ENCODE assay signal across 8 cellular contexts in genomic region chr6:95578106-95578410, GRCh38. TPM values are rescaled to one million over a fixed set of nuclear protein-coding genes. Genes with fewer than 3 reads are reported as not detected.
DNase-seq lines count a peak whose midpoint lies in the region; ATAC-seq, FAIRE-seq and TF ChIP-seq lines count a peak whose summit lies in the region.

No MANE protein-coding gene starts in this region.

- peak overlapping the region; percentile 84 for H3K4me3 ChIP-seq in OCI-LY7 (ENCODE audit: low read depth, low read length, poor library complexity, severe bottlenecking)

- H3K27ac ChIP-seq in OCI-LY7 (ENCODE audit: low read depth, low read length, poor library complexity, severe bottlenecking), result peak overlapping the region; percentile 93

- H3K4me2 ChIP-seq in OCI-LY7 (ENCODE audit: low read length), result peak overlapping the region; percentile 91

- H2AFZ ChIP-seq in OCI-LY7 (ENCODE audit: low read length), result peak overlapping the region; percentile 84; the same call in 1 of the 2 replicates

- intact Hi-C loops in OCI-LY7 (cut with micrococcal nuclease; ENCODE audit: unreplicated experiment), result loop anchor here (5.0 to 10.0 kb wide), 2 partner anchors 944 to 1037 kb away; partner anchors contain the start of gene UFL1

- POLR2A ChIA-PET in OCI-LY7 (lab: Charles Lee), result interaction anchor here (1.2 to 1.8 kb wide), 2 partner anchors 9 to 14 kb away, joined by 4 to 8 read pairs; no protein-coding TSS in a partner anchor

- no peaks in the 10 kb centered on the region for H4K20me1 ChIP-seq in OCI-LY7 (ENCODE audit: insufficient read depth, low read length)

- peak overlapping the region; percentile 97 for H3K27ac Mint-ChIP-seq in effector memory CD8-positive, alpha-beta T cell
- peak overlapping the region; percentile 98 for H3K27ac Mint-ChIP-seq in natural killer cell treated with Interleukin-12 subunit alpha and Interleukin-12 subunit beta and Interleukin-15 and Interleukin-18, amount 100 ng/mL, for 72 hours

- peaks cover 31% of the 10 kb centered on the region for H3K4me1 ChIP-seq in OCI-LY7 (ENCODE audit: insufficient read depth, low read length, poor library complexity, severe bottlenecking)

- no peaks in the 10 kb centered on the region for H3K27me3 Mint-ChIP-seq in effector memory CD8-positive, alpha-beta T cell
- no peaks in the 10 kb centered on the region for H3K27me3 Mint-ChIP-seq in natural killer cell treated with Interleukin-12 subunit alpha and Interleukin-12 subunit beta and Interleukin-15 and Interleukin-18, amount 100 ng/mL, for 72 hours

- DNase-seq in activated gamma-delta T cell (lab: John Stamatoyannopoulos, UW) (peak; percentile 10), activated gamma-delta T cell treated with Interleukin-2 at 50 U/mL for 16 hours (no peak), OCI-LY7 (ENCODE audit: low spot score) (no peak), NCI-H1092 (lab: John Stamatoyannopoulos, UW) (no peak), H54 (ENCODE audit: insufficient read length, low spot score) (no peak)
- DNase-seq in effector memory CD8-positive, alpha-beta T cell, result no peak
- DNase-seq in natural killer cell treated with Interleukin-12 subunit alpha and Interleukin-12 subunit beta and Interleukin-15 and Interleukin-18, amount 100 ng/mL, for 72 hours (ENCODE audit: low spot score), result peak; percentile 61

- H3K4me1 Mint-ChIP-seq in effector memory CD8-positive, alpha-beta T cell (ENCODE audit: low read depth in 2 of 2), result peaks cover 18 to 35% of the 10 kb centered on the region in 2 donors
- peaks cover 15 to 34% of the 10 kb centered on the region in 2 donors for H3K4me1 Mint-ChIP-seq in natural killer cell treated with Interleukin-12 subunit alpha and Interleukin-12 subunit beta and Interleukin-15 and Interleukin-18, amount 100 ng/mL, for 72 hours (ENCODE audit: low read depth in 2 of 2)

- peak overlapping the region; percentile 89 to 93 for H3K4me3 Mint-ChIP-seq in effector memory CD8-positive, alpha-beta T cell
- peak overlapping the region; percentile 95 for H3K4me3 Mint-ChIP-seq in natural killer cell treated with Interleukin-12 subunit alpha and Interleukin-12 subunit beta and Interleukin-15 and Interleukin-18, amount 100 ng/mL, for 72 hours

- CTCF ChIA-PET in OCI-LY7 (lab: Charles Lee; ENCODE audit: unreplicated experiment), result no interaction called here

- FAIRE-seq in H54 (lab: Jason Lieb, UNC), result no peak

- peaks cover 8% of the 10 kb centered on the region for H3K36me3 ChIP-seq in OCI-LY7 (ENCODE audit: insufficient read depth, low read length)

- peaks cover 78% of the 10 kb centered on the region for H3K79me2 ChIP-seq in OCI-LY7 (ENCODE audit: insufficient read depth, low read depth, low read length)

- no peak for TF ChIP-seq CTCF in OCI-LY7 (conservative IDR thresholded peaks at IDR 0.05; ENCODE audit: low read length)

- peak; percentile 14 for ATAC-seq in HG02642 (IDR thresholded peaks at IDR 0.05; ENCODE audit: poor library complexity, unreplicated experiment)
- ATAC-seq in effector memory CD8-positive, alpha-beta T cell (replicated peaks), result peak; percentile 10
- peak; percentile 1 to 17 for ATAC-seq in natural killer cell treated with Interleukin-12 subunit alpha and Interleukin-12 subunit beta and Interleukin-15 and Interleukin-18, amount 100 ng/mL, for 72 hours

- H3K9me3 Mint-ChIP-seq in effector memory CD8-positive, alpha-beta T cell, result no peaks in the 10 kb centered on the region
- H3K9me3 Mint-ChIP-seq in natural killer cell treated with Interleukin-12 subunit alpha and Interleukin-12 subunit beta and Interleukin-15 and Interleukin-18, amount 100 ng/mL, for 72 hours, result no peaks in the 10 kb centered on the region

- no peak for TF ChIP-seq POLR2A in H54 (IDR thresholded peaks at IDR 0.05; ENCODE audit: low read depth, low read length)

- H3K9me2 ChIP-seq in OCI-LY7 (ENCODE audit: insufficient read depth, low read length), result no peaks in the 10 kb centered on the region

- H3K36me3 Mint-ChIP-seq in effector memory CD8-positive, alpha-beta T cell (ENCODE audit: insufficient read depth), result peaks cover 6% of the 10 kb centered on the region
- H3K36me3 Mint-ChIP-seq in natural killer cell treated with Interleukin-12 subunit alpha and Interleukin-12 subunit beta and Interleukin-15 and Interleukin-18, amount 100 ng/mL, for 72 hours, result peaks cover 6% of the 10 kb centered on the region

- TSS peak; percentile 84 for BruUV-seq in OCI-LY7 (replicated peaks; lab: Mats Ljungman, UMichigan)

- H3K9me3 ChIP-seq in OCI-LY7 (ENCODE audit: low read length), result peaks cover 6% of the 10 kb centered on the region

RNA-seq across cellular contexts. Expression of gene MANEA, which starts 0.7 kb away (rescaled TPM):
- total RNA-seq in OCI-LY7 (2014; rRNA removed; shearing (Covaris generic)), result 7.6 and 9.1 TPM in 2 replicates
- 13.2 and 13.3 TPM in 2 replicates for total RNA-seq in OCI-LY7 (2022)
- 10 to 100 TPM; 13.6 to 15.3 TPM for total RNA-seq in natural killer cell treated with Interleukin-12 subunit alpha and Interleukin-12 subunit beta and Interleukin-15 and Interleukin-18, amount 100 ng/mL, for 72 hours

Comparison
In these comparisons a context has a peak if more than half of its experiments do, and no peak if none do; other contexts are left out.
1. DNase-seq: peak in activated gamma-delta T cell (single experiment) and natural killer cell treated with Interleukin-12 subunit alpha and Interleukin-12 subunit beta and Interleukin-15 and Interleukin-18, amount 100 ng/mL, for 72 hours (single experiment); none in activated gamma-delta T cell treated with Interleukin-2 at 50 U/mL for 16 hours (single experiment), OCI-LY7 (single experiment), effector memory CD8-positive, alpha-beta T cell (0 of 3), NCI-H1092 (single experiment) and H54 (single experiment).
2. Peak in every context shown above with its lines, with median percentiles within 50 percentile points of each other: ATAC-seq.